20 cellular contexts compared by ENCODE assay signal in the genomic region with DNA sequence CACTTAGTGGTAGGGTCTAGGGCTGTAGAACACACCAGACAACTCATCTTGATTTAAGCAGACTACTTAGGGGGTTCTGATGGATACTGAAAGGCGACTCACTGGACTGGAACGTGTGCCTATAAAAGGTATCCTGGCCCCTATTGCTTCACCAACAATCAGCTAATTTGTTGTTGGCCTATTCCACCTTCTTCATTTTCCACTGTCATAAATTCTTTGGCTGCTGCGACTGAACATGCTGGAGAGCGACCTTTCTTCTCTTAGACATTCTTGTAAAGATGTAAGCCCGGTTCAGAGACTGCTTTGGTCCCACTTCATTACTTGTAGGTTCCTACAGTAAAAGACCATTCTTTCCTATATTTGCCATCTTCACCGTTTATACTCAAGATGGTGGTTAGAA.
DNase-seq lines count a peak whose midpoint lies in the region; TF ChIP-seq lines count a peak whose summit lies in the region.
"Had no signal": no experiment of that assay in that cellular context is flagged by ENCODE, and none has a peak within 500 bp of the region (broad histone marks: within the 10 kb centered on the region; RNA-seq: fewer than 3 reads in every experiment).

No MANE protein-coding gene starts in this region.

- WGBS in mesenchymal stem cell = 81% methylated on average over 5 of the region's 6 CpGs

- H3K9me3 ChIP-seq in mesenchymal stem cell (ENCODE audit: control insufficient read depth, low read length) = no peaks in the 10 kb centered on the region
- H3K9me3 ChIP-seq: BLaER1 treated with 17β-estradiol and CSF1 and Interleukin-3, amounts not matched to agents 10 nM and 100 nM had no signal

- H2AFZ ChIP-seq in mesenchymal stem cell (ENCODE audit: low read depth, low read length) = no peak overlapping the region

- no peaks in the 10 kb centered on the region for H3K4me1 ChIP-seq in mesenchymal stem cell (ENCODE audit: control insufficient read depth, insufficient read depth, low read depth, low read length)
- H3K4me1 ChIP-seq in rectal smooth muscle tissue (ENCODE audit: control insufficient read depth, insufficient read depth, low read length) = peaks cover 19% of the 10 kb centered on the region

- peak overlapping the region; percentile 91 for H3K27ac ChIP-seq in brain microvascular endothelial cell
- H3K27ac ChIP-seq in mesenchymal stem cell (ENCODE audit: low read length, poor library complexity, severe bottlenecking) = peak overlapping the region; percentile 99
- peak overlapping the region; percentile 77 for H3K27ac ChIP-seq in rectal smooth muscle tissue (ENCODE audit: low read depth, low read length)
- H3K27ac ChIP-seq: BLaER1 treated with 17β-estradiol and CSF1 and Interleukin-3, amounts not matched to agents 10 nM and 100 nM had no signal

- peak overlapping the region; percentile 69 to 88 for H3K18ac ChIP-seq in mesenchymal stem cell (ENCODE audit: low read depth in 1 of 2, low read length in 2 of 2)

- peak overlapping the region; percentile 92 for H2BK120ac ChIP-seq in mesenchymal stem cell (ENCODE audit: low read depth, low read length)

- peak overlapping the region; percentile 38 to 88 for H2BK12ac ChIP-seq in mesenchymal stem cell (ENCODE audit: low read length in 2 of 2)

- no peak overlapping the region for H2BK5ac ChIP-seq in mesenchymal stem cell (ENCODE audit: low read depth, low read length, poor library complexity, severe bottlenecking)

- H4K8ac ChIP-seq in mesenchymal stem cell (ENCODE audit: low read length) = no peak overlapping the region

- H3K4me3 ChIP-seq in brain microvascular endothelial cell (ENCODE audit: low read depth, low read length) (no peak overlapping the region), mesenchymal stem cell (ENCODE audit: insufficient read depth in 1 of 2, low read depth in 1 of 2, low read length in 2 of 2) (no peak overlapping the region), rectal smooth muscle tissue (ENCODE audit: low read length) (no peak overlapping the region)
- H3K4me3 ChIP-seq: BLaER1 treated with 17β-estradiol and CSF1 and Interleukin-3, amounts not matched to agents 10 nM and 100 nM had no signal

- H3K36me3 ChIP-seq in brain microvascular endothelial cell (replicated peaks) (no peaks in the 10 kb centered on the region), mesenchymal stem cell (ENCODE audit: control insufficient read depth in 1 of 2, insufficient read depth in 2 of 2, low read depth in 1 of 2, low read length in 2 of 2) (no peaks in the 10 kb centered on the region), rectal smooth muscle tissue (ENCODE audit: control insufficient read depth, insufficient read depth, low read length) (no peaks in the 10 kb centered on the region)
- H3K36me3 ChIP-seq: BLaER1 treated with 17β-estradiol and CSF1 and Interleukin-3, amounts not matched to agents 10 nM and 100 nM had no signal

- H3K79me1 ChIP-seq in mesenchymal stem cell (replicated peaks; ENCODE audit: low read length, poor library complexity, severe bottlenecking) = no peaks in the 10 kb centered on the region

- H4K91ac ChIP-seq in mesenchymal stem cell (ENCODE audit: low read length) = no peak overlapping the region

- no peak overlapping the region for H3K23ac ChIP-seq in mesenchymal stem cell (ENCODE audit: low read length in 2 of 2)

- peak overlapping the region; percentile 96 for H2AK5ac ChIP-seq in mesenchymal stem cell (ENCODE audit: low read length, severe bottlenecking)

- no peak overlapping the region for H2BK15ac ChIP-seq in mesenchymal stem cell (ENCODE audit: low read depth, poor library complexity, severe bottlenecking)

- no peak overlapping the region for H3K14ac ChIP-seq in mesenchymal stem cell (ENCODE audit: low read length in 2 of 2)

- peak; percentile 71 for DNase-seq in DMS114 treated with DMSO at 0.1 percent for 48 hours (lab: John Stamatoyannopoulos, UW; ENCODE audit: unreplicated experiment)
- DNase-seq in brain microvascular endothelial cell = no peak
- DNase-seq in mesenchymal stem cell = no peak
- DNase-seq in DMS79 (lab: John Stamatoyannopoulos, UW) = no peak
- no peak for DNase-seq in HPDE6-E6E7 (ENCODE audit: extremely low spot score)
- no peak for DNase-seq in middle frontal gyrus (ENCODE audit: extremely low spot score, low spot score)
- no peak for DNase-seq in activated T-cell treated with anti-CD3 and anti-CD28 coated beads, Interleukin-2, amount 50 U/mL, for 48 hours
- DNase-seq: ACHN; activated CD4-positive, alpha-beta T cell treated with anti-CD3 and anti-CD28 coated beads for 4 hours; activated CD8-positive, alpha-beta memory T cell treated with anti-CD3 and anti-CD28 coated beads, Interleukin-2, amount 10 ng/mL, durations not matched to agents 7 days and 5 days; activated naive CD8-positive, alpha-beta T cell treated with anti-CD3 and anti-CD28 coated beads, Interleukin-2, amount 10 ng/mL, durations not matched to agents 7 days and 5 days; hippocampal formation; MM.1S; NCI-H1436 treated with DMSO at 0.1 percent for 48 hours; NCI-H2171 treated with DMSO at 0.1 percent for 48 hours; SHP77; stimulated activated CD8-positive, alpha-beta memory T cell treated with anti-CD3 and anti-CD28 coated beads, Interleukin-4, amount 100 ng/mL, for 48 hours; substantia nigra had no signal

- no peak for TF ChIP-seq CTCF in brain microvascular endothelial cell (IDR thresholded peaks at IDR 0.05; ENCODE audit: low read depth, low read length, missing control alignments)

- peak overlapping the region; percentile 15 to 94 for H3K4ac ChIP-seq in mesenchymal stem cell (ENCODE audit: low read depth in 1 of 2, low read length in 2 of 2)

- in situ Hi-C loops in brain microvascular endothelial cell (cut with HindIII; ENCODE audit: low pct_ligation_motif_present, low sequenced_read_pairs) = no loop called here

- no peak overlapping the region for H3K4me2 ChIP-seq in mesenchymal stem cell (ENCODE audit: low read length, poor library complexity, severe bottlenecking)
- H3K4me2 ChIP-seq: BLaER1 treated with 17β-estradiol and CSF1 and Interleukin-3, amounts not matched to agents 10 nM and 100 nM had no signal

- H3K9ac ChIP-seq in mesenchymal stem cell (ENCODE audit: low read length) (no peak overlapping the region), rectal smooth muscle tissue (ENCODE audit: low read length) (no peak overlapping the region)
- H3K9ac ChIP-seq: BLaER1 treated with 17β-estradiol and CSF1 and Interleukin-3, amounts not matched to agents 10 nM and 100 nM had no signal

- H3K27me3 ChIP-seq in brain microvascular endothelial cell (replicated peaks) = no peaks in the 10 kb centered on the region
- H3K27me3 ChIP-seq in mesenchymal stem cell (ENCODE audit: control insufficient read depth in 1 of 2, insufficient read depth in 1 of 2, low read length in 2 of 2) = no peaks in the 10 kb centered on the region
- H3K27me3 ChIP-seq in rectal smooth muscle tissue (ENCODE audit: control insufficient read depth, insufficient read depth, low read length) = no peaks in the 10 kb centered on the region
- H3K27me3 ChIP-seq: BLaER1 treated with 17β-estradiol and CSF1 and Interleukin-3, amounts not matched to agents 10 nM and 100 nM had no signal
